Comparison of ENCODE assay signal across 8 cellular contexts in the genomic region with DNA sequence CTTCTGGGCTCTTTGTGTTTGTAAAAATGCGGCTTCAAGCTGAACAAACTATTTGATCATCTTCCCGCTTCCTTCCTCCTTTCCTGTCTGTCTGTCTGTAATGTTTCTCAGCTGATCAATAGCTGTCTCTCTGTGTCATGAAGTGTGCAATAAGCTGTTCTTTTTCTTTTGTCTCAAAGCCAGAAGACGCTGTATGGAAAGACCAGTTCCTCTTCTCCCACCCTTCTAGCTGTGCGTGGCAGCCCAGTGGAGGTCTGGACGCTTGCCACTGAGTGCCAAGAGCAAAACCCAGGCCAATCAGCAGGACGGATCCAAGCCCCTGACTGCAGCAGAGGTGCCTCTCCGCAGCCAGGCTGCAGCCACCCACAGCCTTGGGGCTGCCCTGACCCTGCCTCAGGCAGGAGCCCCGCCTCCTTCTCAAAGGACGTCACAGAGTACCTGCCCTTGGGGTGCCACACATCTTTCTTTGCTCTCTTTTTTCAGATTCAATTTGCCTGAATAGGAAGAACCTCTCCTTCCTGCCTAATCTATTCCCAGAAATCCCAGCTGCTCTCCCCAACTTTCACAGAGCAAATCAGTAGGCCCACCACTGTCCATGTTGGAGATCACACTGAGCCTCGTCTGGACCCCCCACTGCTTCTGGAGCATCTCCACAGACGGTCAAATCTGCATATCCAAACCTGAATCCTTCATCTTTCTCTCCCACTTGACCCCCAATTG. TPM values are rescaled to one million over a fixed set of nuclear protein-coding genes. Genes with fewer than 3 reads are reported as not detected.
DNase-seq lines count a peak whose midpoint lies in the region; ATAC-seq and TF ChIP-seq lines count a peak whose summit lies in the region.

No MANE protein-coding gene starts in this region.

- TF ChIP-seq CTCF in GM10266 (IDR thresholded peaks at IDR 0.05; ENCODE audit: control insufficient read depth, insufficient read depth, low read depth, missing control alignments): no peak

- peak overlapping the region; percentile 88 for H3K4me3 Mint-ChIP-seq in activated naive CD8-positive, alpha-beta T cell

- H3K36me3 Mint-ChIP-seq in activated naive CD8-positive, alpha-beta T cell: no peaks in the 10 kb centered on the region

- no peak for ATAC-seq in HG03039 (IDR thresholded peaks at IDR 0.05; ENCODE audit: unreplicated experiment)

- H3K27ac Mint-ChIP-seq in activated naive CD8-positive, alpha-beta T cell: peak overlapping the region; percentile 91

- H3K4me1 Mint-ChIP-seq in activated naive CD8-positive, alpha-beta T cell (ENCODE audit: low read depth): peaks cover 73% of the 10 kb centered on the region

- H3K9me3 Mint-ChIP-seq in activated naive CD8-positive, alpha-beta T cell (ENCODE audit: low read depth): no peaks in the 10 kb centered on the region

- peak; percentile 34 for DNase-seq in H4 (ENCODE audit: low spot score)
- DNase-seq in SHP77 treated with DMSO at 0.1 percent for 48 hours (lab: John Stamatoyannopoulos, UW): peak; percentile 43
- peak; percentile 52 to 58 for DNase-seq in hippocampal formation (lab: John Stamatoyannopoulos, UW)
- DNase-seq in stimulated activated CD4-positive, alpha-beta T cell treated with anti-CD3 and anti-CD28 coated beads, Interleukin-12 subunit alpha, Interleukin-12 subunit beta, amount 100 ng/mL, for 4 hours: peak; percentile 49
- no peak for DNase-seq in SK-N-DZ (ENCODE audit: low spot score)
- no peak for DNase-seq in GM10266 (ENCODE audit: extremely low spot score)

- H3K27me3 Mint-ChIP-seq in activated naive CD8-positive, alpha-beta T cell: no peaks in the 10 kb centered on the region

RNA-seq across cellular contexts. Expression of gene MAML3, which starts 59.1 kb away (rescaled TPM):
- 0.21 and 0.43 TPM in 2 replicates for total RNA-seq in H4 (2014; rRNA removed; shearing (Covaris generic))
- 7.9 TPM in 2 replicates for polyA plus RNA-seq in SK-N-DZ (2014; cell fraction: cytosol; rRNA removed)
- 3.5 and 5.0 TPM in 2 replicates for polyA plus RNA-seq in SK-N-DZ (2014; cell fraction: nucleus; rRNA removed)

Comparison
In these comparisons a context has a peak if more than half of its experiments do, and no peak if none do; other contexts are left out.
1. DNase-seq: peak in H4 (single experiment), SHP77 treated with DMSO at 0.1 percent for 48 hours (single experiment), hippocampal formation (2 of 2) and stimulated activated CD4-positive, alpha-beta T cell treated with anti-CD3 and anti-CD28 coated beads, Interleukin-12 subunit alpha, Interleukin-12 subunit beta, amount 100 ng/mL, for 4 hours (single experiment); none in SK-N-DZ (single experiment) and GM10266 (single experiment).